In genomic region chr20:41524980-41525613, GRCh38 we compare ENCODE assay signal across 8 cellular contexts.
DNase-seq lines count a peak whose midpoint lies in the region.

No MANE protein-coding gene starts in this region.

- peak overlapping the region; percentile 35 for H3K27ac Mint-ChIP-seq in activated naive CD8-positive, alpha-beta T cell
- no peak overlapping the region for H3K27ac Mint-ChIP-seq in activated naive CD8-positive, alpha-beta T cell treated with anti-CD3 and anti-CD28 coated beads for 36 hours
- peak overlapping the region; percentile 48 for H3K27ac Mint-ChIP-seq in dendritic cell treated with granulocyte-macrophage colony-stimulating factor and Interleukin-4, amounts not matched to agents 40 ng/mL and 50 ng/mL, for 4 days

- intact Hi-C loops in dendritic cell treated with granulocyte-macrophage colony-stimulating factor and Interleukin-4, amounts not matched to agents 40 ng/mL and 50 ng/mL, for 4 days (cut with micrococcal nuclease), result no loop called here

- H3K36me3 Mint-ChIP-seq in activated naive CD8-positive, alpha-beta T cell, result peaks cover 21% of the 10 kb centered on the region
- peaks cover 25% of the 10 kb centered on the region for H3K36me3 Mint-ChIP-seq in activated naive CD8-positive, alpha-beta T cell treated with anti-CD3 and anti-CD28 coated beads for 36 hours
- H3K36me3 Mint-ChIP-seq in dendritic cell treated with granulocyte-macrophage colony-stimulating factor and Interleukin-4, amounts not matched to agents 40 ng/mL and 50 ng/mL, for 4 days (ENCODE audit: low read depth), result peaks cover 21% of the 10 kb centered on the region

- no peak for DNase-seq in activated naive CD8-positive, alpha-beta T cell treated with anti-CD3 and anti-CD28 coated beads for 36 hours
- DNase-seq in midbrain (lab: John Stamatoyannopoulos, UW) (peak; percentile 16), hepatic stellate cell (ENCODE audit: low spot score) (no peak), NCI-H146 (lab: John Stamatoyannopoulos, UW) (no peak)
- no peak for DNase-seq in activated CD4-positive, CD25-positive, alpha-beta regulatory T cell treated with anti-CD3 and anti-CD28 coated beads, Interleukin-2, amount 50 U/mL, for 72 hours
- DNase-seq in activated effector memory CD4-positive, alpha-beta T cell treated with anti-CD3 and anti-CD28 coated beads, Interleukin-2, amount 50 U/mL, for 16 hours, result no peak

- H3K4me1 Mint-ChIP-seq in activated naive CD8-positive, alpha-beta T cell (ENCODE audit: low read depth), result peaks cover 45% of the 10 kb centered on the region
- H3K4me1 Mint-ChIP-seq in activated naive CD8-positive, alpha-beta T cell treated with anti-CD3 and anti-CD28 coated beads for 36 hours, result peaks cover 31% of the 10 kb centered on the region
- peaks cover 27% of the 10 kb centered on the region for H3K4me1 Mint-ChIP-seq in dendritic cell treated with granulocyte-macrophage colony-stimulating factor and Interleukin-4, amounts not matched to agents 40 ng/mL and 50 ng/mL, for 4 days (ENCODE audit: low read depth)

- no peaks in the 10 kb centered on the region for H3K27me3 Mint-ChIP-seq in activated naive CD8-positive, alpha-beta T cell
- no peaks in the 10 kb centered on the region for H3K27me3 Mint-ChIP-seq in activated naive CD8-positive, alpha-beta T cell treated with anti-CD3 and anti-CD28 coated beads for 36 hours
- H3K27me3 Mint-ChIP-seq in dendritic cell treated with granulocyte-macrophage colony-stimulating factor and Interleukin-4, amounts not matched to agents 40 ng/mL and 50 ng/mL, for 4 days, result no peaks in the 10 kb centered on the region

- no peak overlapping the region for H3K4me3 Mint-ChIP-seq in activated naive CD8-positive, alpha-beta T cell
- no peak overlapping the region for H3K4me3 Mint-ChIP-seq in activated naive CD8-positive, alpha-beta T cell treated with anti-CD3 and anti-CD28 coated beads for 36 hours
- no peak overlapping the region for H3K4me3 Mint-ChIP-seq in dendritic cell treated with granulocyte-macrophage colony-stimulating factor and Interleukin-4, amounts not matched to agents 40 ng/mL and 50 ng/mL, for 4 days

- no peaks in the 10 kb centered on the region for H3K9me3 Mint-ChIP-seq in activated naive CD8-positive, alpha-beta T cell (ENCODE audit: low read depth)
- H3K9me3 Mint-ChIP-seq in activated naive CD8-positive, alpha-beta T cell treated with anti-CD3 and anti-CD28 coated beads for 36 hours, result no peaks in the 10 kb centered on the region
- H3K9me3 Mint-ChIP-seq in dendritic cell treated with granulocyte-macrophage colony-stimulating factor and Interleukin-4, amounts not matched to agents 40 ng/mL and 50 ng/mL, for 4 days, result no peaks in the 10 kb centered on the region
